In genomic region chr3:143168518-143169192, GRCh38 we compare ENCODE assay signal across 14 cellular contexts. TPM values are rescaled to one million over a fixed set of nuclear protein-coding genes. Genes with fewer than 3 reads are reported as not detected.
DNase-seq lines count a peak whose midpoint lies in the region; ATAC-seq and TF ChIP-seq lines count a peak whose summit lies in the region.
"Had no signal": no experiment of that assay in that cellular context is flagged by ENCODE, and none has a peak within 500 bp of the region (broad histone marks: within the 10 kb centered on the region; RNA-seq: fewer than 3 reads in every experiment).

No MANE protein-coding gene starts in this region.

- DNase-seq in stimulated activated CD4-positive, alpha-beta T cell treated with anti-CD3 and anti-CD28 coated beads, Interleukin-15, amount 100 ng/mL, for 24 hours, result peak; percentile 9
- DNase-seq in stimulated activated CD4-positive, alpha-beta T cell treated with anti-CD3 and anti-CD28 coated beads, Interleukin-4, amount 100 ng/mL, for 4 hours, result no peak
- DNase-seq in OCI-M2 (lab: John Stamatoyannopoulos, UW; ENCODE audit: unreplicated experiment) (peak; percentile 47), mammary epithelial cell (peak; percentile 32), pons (ENCODE audit: low spot score) (no peak), NOMO-1 treated with DMSO at 0.1 percent for 48 hours (lab: John Stamatoyannopoulos, UW; ENCODE audit: unreplicated experiment) (no peak)
- DNase-seq: activated CD4-positive, alpha-beta T cell treated with anti-CD3 and anti-CD28 coated beads for 1 hour; NCI-H1105 treated with DMSO at 0.1 percent for 48 hours; NCI-H510A; SJCRH30; stimulated activated CD4-positive, alpha-beta T cell treated with anti-CD3 and anti-CD28 coated beads, Interleukin-2, amount 100 ng/mL, for 24 hours; stomach had no signal

- H3K9ac ChIP-seq in mammary epithelial cell (ENCODE audit: insufficient read depth, low read length), result no peak overlapping the region

- no peaks in the 10 kb centered on the region for H4K20me1 ChIP-seq in mammary epithelial cell (ENCODE audit: insufficient read depth, low read length)

- BruUV-seq in mammary epithelial cell (replicated peaks; lab: Mats Ljungman, UMichigan), result no TSS peak

- H2AFZ ChIP-seq in mammary epithelial cell (ENCODE audit: low read depth, low read length), result peak overlapping the region; percentile 18

- CTCF ChIA-PET in mammary epithelial cell (lab: Charles Lee; ENCODE audit: low non-redundant PET), result interaction anchor here (0.7 kb wide), 1 partner anchor 116 kb away, joined by 3 read pairs; no protein-coding TSS in a partner anchor

- no peaks in the 10 kb centered on the region for H3K36me3 ChIP-seq in mammary epithelial cell (ENCODE audit: insufficient read depth, low read length)
- H3K36me3 ChIP-seq: SJCRH30, stomach had no signal

- in situ Hi-C loops in mammary epithelial cell (cut with MboI; ENCODE audit: low sequenced_read_pairs in 2 of 2), result no loop called here

- TF ChIP-seq CTCF in mammary epithelial cell (conservative IDR thresholded peaks at IDR 0.05 in 1 of 2, IDR thresholded peaks at IDR 0.05 in 1 of 2; ENCODE audit: extremely low read depth in 1 of 2, insufficient read depth in 1 of 2, low read depth in 1 of 2, low read length in 2 of 2), result no peak

- ATAC-seq in GM21526 (IDR thresholded peaks at IDR 0.05; ENCODE audit: low FRiP score, unreplicated experiment) (no peak), GM18502 (IDR thresholded peaks at IDR 0.05; ENCODE audit: poor library complexity, unreplicated experiment) (no peak)

- peak overlapping the region; percentile 23 for H3K4me2 ChIP-seq in mammary epithelial cell (ENCODE audit: insufficient read depth, low read depth, low read length)

- H3K4me3 ChIP-seq in mammary epithelial cell (replicated peaks in 1 of 3; ENCODE audit: insufficient read depth in 1 of 3, low read depth in 2 of 3, low read length in 3 of 3), result no peak overlapping the region
- H3K4me3 ChIP-seq: SJCRH30, stomach had no signal

- no peaks in the 10 kb centered on the region for H3K27me3 ChIP-seq in mammary epithelial cell (ENCODE audit: insufficient read depth, low read length)
- H3K27me3 ChIP-seq: SJCRH30, stomach had no signal

- WGBS in mammary epithelial cell (ENCODE audit: low coverage, missing lambda C conversion rate), result 91% methylated on average over 3 of the region's 3 CpGs

- H3K4me1 ChIP-seq in mammary epithelial cell (ENCODE audit: insufficient read depth, low read length), result peaks cover 36% of the 10 kb centered on the region
- H3K4me1 ChIP-seq: SJCRH30 had no signal

- H3K79me2 ChIP-seq in mammary epithelial cell (ENCODE audit: insufficient read depth, low read length), result no peaks in the 10 kb centered on the region

- no peaks in the 10 kb centered on the region for H3K9me3 ChIP-seq in mammary epithelial cell (replicated peaks; ENCODE audit: insufficient read depth, low read length)
- H3K9me3 ChIP-seq: stomach had no signal

- intact Hi-C loops in mammary epithelial cell (cut with micrococcal nuclease), result no loop called here

- peak overlapping the region; percentile 60 for H3K27ac ChIP-seq in mammary epithelial cell (ENCODE audit: insufficient read depth, low read depth, low read length)
- H3K27ac ChIP-seq: SJCRH30, stomach had no signal

- dilution Hi-C loops in mammary epithelial cell (cut with HindIII; ENCODE audit: low sequenced_read_pairs), result no loop called here

RNA-seq across cellular contexts. Expression of gene CHST2, which starts 49.1 kb away (rescaled TPM):
- total RNA-seq in mammary epithelial cell, result 10 to 100 TPM; 12.4 to 17.0 TPM
- polyA plus RNA-seq in mammary epithelial cell, result 2.9 TPM
- polyA minus RNA-seq in mammary epithelial cell, result 0.26 TPM

Comparison
In these comparisons a context has a peak if more than half of its experiments do, and no peak if none do; other contexts are left out.
1. DNase-seq: peak in stimulated activated CD4-positive, alpha-beta T cell treated with anti-CD3 and anti-CD28 coated beads, Interleukin-15, amount 100 ng/mL, for 24 hours (single experiment), OCI-M2 (single experiment) and mammary epithelial cell (single experiment); none in stimulated activated CD4-positive, alpha-beta T cell treated with anti-CD3 and anti-CD28 coated beads, Interleukin-4, amount 100 ng/mL, for 4 hours (0 of 2), pons (single experiment) and NOMO-1 treated with DMSO at 0.1 percent for 48 hours (single experiment).